ENCODE assay signal across 8 cellular contexts in genomic region chr3:32296251-32297204, GRCh38. TPM values are rescaled to one million over a fixed set of nuclear protein-coding genes. Genes with fewer than 3 reads are reported as not detected.
DNase-seq lines count a peak whose midpoint lies in the region; ATAC-seq and TF ChIP-seq lines count a peak whose summit lies in the region.

No MANE protein-coding gene starts in this region.

- POLR2A ChIA-PET in activated CD4-positive, alpha-beta memory T cell treated with anti-CD3 and anti-CD28 coated beads for 36 hours (lab: Charles Lee) = no interaction called here

- H3F3A ChIP-seq in DOHH2 (ENCODE audit: control insufficient read depth, insufficient read depth) = no peaks in the 10 kb centered on the region

- H3K27ac Mint-ChIP-seq in activated CD4-positive, alpha-beta memory T cell treated with anti-CD3 and anti-CD28 coated beads for 36 hours = peak overlapping the region; percentile 63

- H3K4me1 Mint-ChIP-seq in activated CD4-positive, alpha-beta memory T cell treated with anti-CD3 and anti-CD28 coated beads for 36 hours (ENCODE audit: low read depth) = peaks cover 39% of the 10 kb centered on the region

- H3K4me3 Mint-ChIP-seq in activated CD4-positive, alpha-beta memory T cell treated with anti-CD3 and anti-CD28 coated beads for 36 hours = peak overlapping the region; percentile 44

- DNase-seq in HAP-1 (ENCODE audit: low spot score in 2 of 2) (peak; percentile 75 to 76), NCI-H460 (ENCODE audit: extremely low read depth, low read depth) (peak; percentile 40), lower lobe of right lung (peak; percentile 69)
- peak; percentile 76 for DNase-seq in activated CD4-positive, alpha-beta memory T cell treated with anti-CD3 and anti-CD28 coated beads for 36 hours
- DNase-seq in effector CD4-positive, alpha-beta T cell = peak; percentile 43
- peak; percentile 10 to 16 for DNase-seq in stimulated activated CD8-positive, alpha-beta memory T cell treated with anti-CD3 and anti-CD28 coated beads, Interleukin-15, amount 100 ng/mL, for 4 hours (ENCODE audit: low read depth in 2 of 2)

- no peaks in the 10 kb centered on the region for H4K20me1 ChIP-seq in DOHH2 (ENCODE audit: control insufficient read depth, insufficient read depth, low read depth, low read length)

- no peaks in the 10 kb centered on the region for H3K4me1 ChIP-seq in DOHH2 (ENCODE audit: control insufficient read depth, low read length)
- no peaks in the 10 kb centered on the region for H3K4me1 ChIP-seq in HAP-1
- peaks cover 18% of the 10 kb centered on the region for H3K4me1 ChIP-seq in lower lobe of right lung

- intact Hi-C loops in activated CD4-positive, alpha-beta memory T cell treated with anti-CD3 and anti-CD28 coated beads for 36 hours (cut with micrococcal nuclease) = loop anchor here (1.0 to 5.0 kb wide), 7 partner anchors 18 to 171 kb away; no protein-coding TSS in a partner anchor
- intact Hi-C loops in lower lobe of right lung (cut with DNase I) = no loop called here

- H3K36me3 Mint-ChIP-seq in activated CD4-positive, alpha-beta memory T cell treated with anti-CD3 and anti-CD28 coated beads for 36 hours = no peaks in the 10 kb centered on the region

- TF ChIP-seq CTCF in DOHH2 (IDR thresholded peaks at IDR 0.05; ENCODE audit: low read depth, low read length, poor library complexity, severe bottlenecking) (peak; percentile 96), lower lobe of right lung (IDR thresholded peaks at IDR 0.05) (peak; percentile 90)

- in situ Hi-C loops in HAP-1 (cut with MboI; ENCODE audit: low sequenced_read_pairs) = loop anchor here (10.0 kb wide), 1 partner anchor 178 kb away; no protein-coding TSS in a partner anchor

- no peaks in the 10 kb centered on the region for H3K79me2 ChIP-seq in DOHH2 (ENCODE audit: control insufficient read depth, low read length)

- no peaks in the 10 kb centered on the region for H3K9me3 Mint-ChIP-seq in activated CD4-positive, alpha-beta memory T cell treated with anti-CD3 and anti-CD28 coated beads for 36 hours

- H3K36me3 ChIP-seq in DOHH2 (ENCODE audit: control insufficient read depth, low read length) (no peaks in the 10 kb centered on the region), HAP-1 (replicated peaks) (no peaks in the 10 kb centered on the region), lower lobe of right lung (no peaks in the 10 kb centered on the region)

- H3K4me2 ChIP-seq in DOHH2 (ENCODE audit: low read length) = no peak overlapping the region

- no peak overlapping the region for H3K27ac ChIP-seq in DOHH2 (ENCODE audit: low read depth, low read length)
- no peak overlapping the region for H3K27ac ChIP-seq in lower lobe of right lung

- ATAC-seq in lower lobe of right lung (peak; percentile 83 to 88), GM19452 (IDR thresholded peaks at IDR 0.05; ENCODE audit: unreplicated experiment) (no peak)

- H3K9me3 ChIP-seq in DOHH2 (ENCODE audit: control insufficient read depth, insufficient read depth, low read length) = no peaks in the 10 kb centered on the region
- no peaks in the 10 kb centered on the region for H3K9me3 ChIP-seq in HAP-1
- no peaks in the 10 kb centered on the region for H3K9me3 ChIP-seq in lower lobe of right lung

- no peaks in the 10 kb centered on the region for H3K27me3 Mint-ChIP-seq in activated CD4-positive, alpha-beta memory T cell treated with anti-CD3 and anti-CD28 coated beads for 36 hours

- CTCF ChIA-PET in activated CD4-positive, alpha-beta memory T cell treated with anti-CD3 and anti-CD28 coated beads for 36 hours (lab: Charles Lee) = interaction anchor here (0.5 to 5.5 kb wide), 31 partner anchors 8 to 256 kb away, joined by 3 to 89 read pairs (median 5); partner anchors contain the start of gene CMTM8

- H3K27me3 ChIP-seq in DOHH2 (ENCODE audit: control insufficient read depth, low read length) (peaks cover 10% of the 10 kb centered on the region), HAP-1 (ENCODE audit: low read depth) (no peaks in the 10 kb centered on the region), lower lobe of right lung (ENCODE audit: low read depth) (no peaks in the 10 kb centered on the region)

- no peaks in the 10 kb centered on the region for H3K9me2 ChIP-seq in DOHH2 (replicated peaks; ENCODE audit: control insufficient read depth, low read length)

- H3K4me3 ChIP-seq in DOHH2 (ENCODE audit: low read length) (no peak overlapping the region), HAP-1 (no peak overlapping the region), lower lobe of right lung (no peak overlapping the region)

RNA-seq across cellular contexts. Expression of gene CMTM8, which starts 58.0 kb away (rescaled TPM):
- 4.9 and 6.0 TPM in 2 replicates for total RNA-seq in NCI-H460 (2014; rRNA removed; shearing (Covaris generic))
- polyA plus RNA-seq in NCI-H460 (2014; cell fraction: nucleus; rRNA removed) = 2.5 and 4.4 TPM in 2 replicates
- total RNA-seq in activated CD4-positive, alpha-beta memory T cell treated with anti-CD3 and anti-CD28 coated beads for 36 hours = 10 to 100 TPM; 11.6 to 13.0 TPM
- 25.6 TPM for total RNA-seq in lower lobe of right lung

Comparison
In these comparisons a context has a peak if more than half of its experiments do, and no peak if none do; other contexts are left out.
1. DNase-seq: peak in every context shown above with its lines; median percentile 76 in activated CD4-positive, alpha-beta memory T cell treated with anti-CD3 and anti-CD28 coated beads for 36 hours; 76 in HAP-1; 69 in lower lobe of right lung; 43 in effector CD4-positive, alpha-beta T cell; 40 in NCI-H460; 13 in stimulated activated CD8-positive, alpha-beta memory T cell treated with anti-CD3 and anti-CD28 coated beads, Interleukin-15, amount 100 ng/mL, for 4 hours.